22 cellular contexts compared by ENCODE assay signal in genomic region chr11:9142732-9143131, GRCh38. TPM values are rescaled to one million over a fixed set of nuclear protein-coding genes. Genes with fewer than 3 reads are reported as not detected.
DNase-seq lines count a peak whose midpoint lies in the region; TF ChIP-seq lines count a peak whose summit lies in the region.
"Had no signal": no experiment of that assay in that cellular context is flagged by ENCODE, and none has a peak within 500 bp of the region (broad histone marks: within the 10 kb centered on the region; RNA-seq: fewer than 3 reads in every experiment).

No MANE protein-coding gene starts in this region.

- no peak for DNase-seq in activated naive CD4-positive, alpha-beta T cell treated with anti-CD3 and anti-CD28 coated beads for 36 hours
- no peak for DNase-seq in activated naive CD4-positive, alpha-beta T cell treated with anti-CD3 and anti-CD28 coated beads, Interleukin-2, amount 10 ng/mL, durations not matched to agents 7 days and 5 days
- DNase-seq in inferior parietal cortex (ENCODE audit: extremely low spot score) (peak; percentile 69), superior temporal gyrus (ENCODE audit: extremely low spot score) (peak; percentile 82), esophagus muscularis mucosa (ENCODE audit: extremely low spot score) (no peak), GOT3 (lab: John Stamatoyannopoulos, UW) (no peak)
- DNase-seq in activated T-cell treated with anti-CD3 and anti-CD28 coated beads, Interleukin-2, amount 50 U/mL, for 24 hours = no peak
- DNase-seq: AML-193; effector CD8-positive, alpha-beta T cell; foreskin keratinocyte; GDM1; GM23248; KG1; MM.1S; NCI-H146; NCI-H510A; SIG-M5; stimulated activated CD4-positive, alpha-beta T cell treated with anti-CD3 and anti-CD28 coated beads, Interleukin-15, amount 100 ng/mL, for 24 hours; stomach; upper lobe of left lung had no signal

- TF ChIP-seq CTCF in brain (conservative IDR thresholded peaks at IDR 0.05) (no peak), esophagus muscularis mucosa (IDR thresholded peaks at IDR 0.05) (no peak)

- H3K4me1 Mint-ChIP-seq in activated naive CD4-positive, alpha-beta T cell treated with anti-CD3 and anti-CD28 coated beads for 36 hours (ENCODE audit: low read depth) = peaks cover 35% of the 10 kb centered on the region
- H3K4me1 Mint-ChIP-seq in activated naive CD4-positive, alpha-beta T cell treated with anti-CD3 and anti-CD28 coated beads, Interleukin-2, amount 10 ng/mL, durations not matched to agents 7 days and 5 days = peaks cover 22% of the 10 kb centered on the region
- peaks cover 3% of the 10 kb centered on the region for H3K4me1 Mint-ChIP-seq in brain
- peaks cover 30% of the 10 kb centered on the region for H3K4me1 Mint-ChIP-seq in activated T-cell treated with anti-CD3 and anti-CD28 coated beads, Interleukin-2, amount 50 U/mL, for 24 hours (ENCODE audit: low read depth)

- peaks cover 11 to 37% (median 24%) of the 10 kb centered on the region in 4 donors for H3K4me1 ChIP-seq in esophagus muscularis mucosa

- peaks cover 24% of the 10 kb centered on the region for H3K36me3 Mint-ChIP-seq in activated naive CD4-positive, alpha-beta T cell treated with anti-CD3 and anti-CD28 coated beads for 36 hours (ENCODE audit: low read depth)
- H3K36me3 Mint-ChIP-seq in activated naive CD4-positive, alpha-beta T cell treated with anti-CD3 and anti-CD28 coated beads, Interleukin-2, amount 10 ng/mL, durations not matched to agents 7 days and 5 days = peaks cover 61% of the 10 kb centered on the region
- peaks cover 66% of the 10 kb centered on the region for H3K36me3 Mint-ChIP-seq in brain
- peaks cover 74% of the 10 kb centered on the region for H3K36me3 Mint-ChIP-seq in activated T-cell treated with anti-CD3 and anti-CD28 coated beads, Interleukin-2, amount 50 U/mL, for 24 hours (ENCODE audit: low read depth)

- CTCF ChIA-PET in activated naive CD4-positive, alpha-beta T cell treated with anti-CD3 and anti-CD28 coated beads for 36 hours (lab: Charles Lee) = no interaction called here
- CTCF ChIA-PET in activated naive CD4-positive, alpha-beta T cell treated with anti-CD3 and anti-CD28 coated beads, Interleukin-2, amount 10 ng/mL, durations not matched to agents 7 days and 5 days (lab: Charles Lee) = interaction anchor here (0.7 kb wide), 1 partner anchor 17 kb away, joined by 3 read pairs; no protein-coding TSS in a partner anchor

- no peaks in the 10 kb centered on the region for H3K9me3 Mint-ChIP-seq in activated naive CD4-positive, alpha-beta T cell treated with anti-CD3 and anti-CD28 coated beads for 36 hours
- no peaks in the 10 kb centered on the region for H3K9me3 Mint-ChIP-seq in activated naive CD4-positive, alpha-beta T cell treated with anti-CD3 and anti-CD28 coated beads, Interleukin-2, amount 10 ng/mL, durations not matched to agents 7 days and 5 days
- no peaks in the 10 kb centered on the region for H3K9me3 Mint-ChIP-seq in brain
- no peaks in the 10 kb centered on the region for H3K9me3 Mint-ChIP-seq in activated T-cell treated with anti-CD3 and anti-CD28 coated beads, Interleukin-2, amount 50 U/mL, for 24 hours

- no peak overlapping the region for H3K4me3 ChIP-seq in esophagus muscularis mucosa
- H3K4me3 ChIP-seq: GM23248, stomach, upper lobe of left lung had no signal

- no peak for TF ChIP-seq EP300 in esophagus muscularis mucosa (IDR thresholded peaks at IDR 0.05)

- H3K9me3 ChIP-seq in esophagus muscularis mucosa = no peaks in the 10 kb centered on the region
- H3K9me3 ChIP-seq: stomach, upper lobe of left lung had no signal

- H3K4me3 Mint-ChIP-seq in activated naive CD4-positive, alpha-beta T cell treated with anti-CD3 and anti-CD28 coated beads for 36 hours = no peak overlapping the region
- no peak overlapping the region for H3K4me3 Mint-ChIP-seq in activated naive CD4-positive, alpha-beta T cell treated with anti-CD3 and anti-CD28 coated beads, Interleukin-2, amount 10 ng/mL, durations not matched to agents 7 days and 5 days
- H3K4me3 Mint-ChIP-seq in brain = peak overlapping the region in 1 of 5 experiments; percentile 56
- no peak overlapping the region for H3K4me3 Mint-ChIP-seq in activated T-cell treated with anti-CD3 and anti-CD28 coated beads, Interleukin-2, amount 50 U/mL, for 24 hours

- H3K27ac Mint-ChIP-seq in activated naive CD4-positive, alpha-beta T cell treated with anti-CD3 and anti-CD28 coated beads for 36 hours = peak overlapping the region; percentile 27
- no peak overlapping the region for H3K27ac Mint-ChIP-seq in activated naive CD4-positive, alpha-beta T cell treated with anti-CD3 and anti-CD28 coated beads, Interleukin-2, amount 10 ng/mL, durations not matched to agents 7 days and 5 days
- H3K27ac Mint-ChIP-seq in brain = peak overlapping the region in 4 of 5 experiments; percentile 92 to 95 (median 94)
- H3K27ac Mint-ChIP-seq in activated T-cell treated with anti-CD3 and anti-CD28 coated beads, Interleukin-2, amount 50 U/mL, for 24 hours = no peak overlapping the region
- H3K27ac Mint-ChIP-seq: progenitor cell of endocrine pancreas had no signal

- H3K27ac ChIP-seq in esophagus muscularis mucosa (replicated peaks in 1 of 4) = peak overlapping the region in 2 of 4 donors; percentile 26 to 27
- H3K27ac ChIP-seq: foreskin keratinocyte, GM23248, stomach, upper lobe of left lung had no signal

- H3K27me3 Mint-ChIP-seq in activated naive CD4-positive, alpha-beta T cell treated with anti-CD3 and anti-CD28 coated beads for 36 hours (ENCODE audit: low read depth) = no peaks in the 10 kb centered on the region
- H3K27me3 Mint-ChIP-seq in activated naive CD4-positive, alpha-beta T cell treated with anti-CD3 and anti-CD28 coated beads, Interleukin-2, amount 10 ng/mL, durations not matched to agents 7 days and 5 days = no peaks in the 10 kb centered on the region
- no peaks in the 10 kb centered on the region for H3K27me3 Mint-ChIP-seq in brain
- no peaks in the 10 kb centered on the region for H3K27me3 Mint-ChIP-seq in activated T-cell treated with anti-CD3 and anti-CD28 coated beads, Interleukin-2, amount 50 U/mL, for 24 hours
- H3K27me3 Mint-ChIP-seq: progenitor cell of endocrine pancreas had no signal

- peaks cover 27 to 99% (median 91%) of the 10 kb centered on the region in 4 donors for H3K36me3 ChIP-seq in esophagus muscularis mucosa

- intact Hi-C loops in activated naive CD4-positive, alpha-beta T cell treated with anti-CD3 and anti-CD28 coated beads for 36 hours (cut with micrococcal nuclease) = no loop called here
- intact Hi-C loops in esophagus muscularis mucosa (cut with DNase I) = no loop called here

- WGBS in esophagus muscularis mucosa = 70% methylated on average over 7 of the region's 7 CpGs

- H3K27me3 ChIP-seq in esophagus muscularis mucosa = no peaks in the 10 kb centered on the region
- H3K27me3 ChIP-seq: foreskin keratinocyte, stomach, upper lobe of left lung had no signal

- no peak for TF ChIP-seq POLR2A in esophagus muscularis mucosa (IDR thresholded peaks at IDR 0.05; ENCODE audit: low read depth)

RNA-seq across cellular contexts. Expression of gene SCUBE2, which starts 51.3 kb away (rescaled TPM):
- under 1 TPM; 0.17 to 0.31 TPM for total RNA-seq in activated naive CD4-positive, alpha-beta T cell treated with anti-CD3 and anti-CD28 coated beads for 36 hours
- polyA plus RNA-seq in brain (ENCODE audit: insufficient read depth, low read depth, low replicate concordance) = 1.1 TPM
- 10 to 100 TPM in 1 of 4 donors, 1 to 10 TPM in 3; 1.7 to 11.5 (median 8.2) TPM for total RNA-seq in esophagus muscularis mucosa

Comparison
In these comparisons a context has a peak if more than half of its experiments do, and no peak if none do; other contexts are left out.
1. H3K27ac Mint-ChIP-seq: peak in activated naive CD4-positive, alpha-beta T cell treated with anti-CD3 and anti-CD28 coated beads for 36 hours (single experiment) and brain (4 of 5); none in activated naive CD4-positive, alpha-beta T cell treated with anti-CD3 and anti-CD28 coated beads, Interleukin-2, amount 10 ng/mL, durations not matched to agents 7 days and 5 days (single experiment) and activated T-cell treated with anti-CD3 and anti-CD28 coated beads, Interleukin-2, amount 50 U/mL, for 24 hours (single experiment).
2. DNase-seq: peak in inferior parietal cortex (single experiment) and superior temporal gyrus (single experiment); none in activated naive CD4-positive, alpha-beta T cell treated with anti-CD3 and anti-CD28 coated beads for 36 hours (single experiment), activated naive CD4-positive, alpha-beta T cell treated with anti-CD3 and anti-CD28 coated beads, Interleukin-2, amount 10 ng/mL, durations not matched to agents 7 days and 5 days (single experiment), esophagus muscularis mucosa (single experiment), GOT3 (single experiment) and activated T-cell treated with anti-CD3 and anti-CD28 coated beads, Interleukin-2, amount 50 U/mL, for 24 hours (single experiment).